In the genomic region with DNA sequence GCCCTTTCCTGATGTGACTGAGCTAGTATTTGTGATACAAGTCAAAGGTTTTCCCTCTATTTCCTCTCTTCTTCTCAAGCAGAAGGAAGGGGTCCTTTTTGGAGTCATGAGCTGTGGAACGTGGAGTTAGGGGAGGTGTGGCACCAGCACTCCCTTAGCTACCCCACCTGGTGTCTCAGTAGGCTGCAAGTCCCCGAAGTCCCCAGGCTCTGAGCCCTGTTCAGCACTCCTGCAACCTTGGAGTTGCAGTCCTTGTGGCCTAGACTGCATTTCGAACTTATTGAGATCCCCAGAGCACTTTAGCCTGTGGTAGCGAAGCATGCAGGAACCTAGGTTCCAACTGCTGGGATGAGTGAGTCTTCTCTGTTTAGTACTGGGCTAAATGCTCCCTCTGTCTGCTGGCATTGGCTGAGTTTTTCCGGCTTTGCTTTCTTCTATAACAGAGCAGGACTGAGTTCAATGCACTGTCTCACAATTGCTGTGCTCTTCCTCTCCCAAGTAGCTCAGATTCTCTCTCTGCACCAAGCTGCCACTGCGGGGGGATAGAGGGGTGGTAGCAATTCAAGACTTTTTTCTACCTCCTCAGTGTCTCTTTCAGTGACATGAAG, we compare ENCODE assay signal across 3 cellular contexts.
TF ChIP-seq lines count a peak whose summit lies in the region.

No MANE protein-coding gene starts in this region.

TF ChIP-seq in SK-N-SH treated with all-trans-retinoic acid at 6 μM for 48 hours, 23 proteins besides CTCF, POLR2A, EP300 and RAD21 (continues in another document):
- TF ChIP-seq ZFP3 (CRISPR knock-in tag; IDR thresholded peaks at IDR 0.05) (no peak), CREB5 (CRISPR knock-in tag; IDR thresholded peaks at IDR 0.05; ENCODE audit: low read depth) (no peak), TCF4 (CRISPR knock-in tag; IDR thresholded peaks at IDR 0.05; ENCODE audit: borderline replicate concordance) (no peak), CSRNP3 (CRISPR knock-in tag; IDR thresholded peaks at IDR 0.05) (no peak), ZNF70 (CRISPR knock-in tag; IDR thresholded peaks at IDR 0.05) (no peak), ESRRG (CRISPR knock-in tag; IDR thresholded peaks at IDR 0.05) (no peak), CSDC2 (CRISPR knock-in tag; IDR thresholded peaks at IDR 0.05) (no peak), GLIS3 (CRISPR knock-in tag; IDR thresholded peaks at IDR 0.05) (no peak), TSHZ2 (CRISPR knock-in tag; IDR thresholded peaks at IDR 0.05) (no peak), SNAI2 (CRISPR knock-in tag; IDR thresholded peaks at IDR 0.05) (no peak), ISL1 (CRISPR knock-in tag; IDR thresholded peaks at IDR 0.05) (no peak), ZC3H10 (CRISPR knock-in tag; IDR thresholded peaks at IDR 0.05) (no peak), ARNTL (CRISPR knock-in tag; IDR thresholded peaks at IDR 0.05; ENCODE audit: borderline replicate concordance, low read depth) (no peak), ZNF8 (CRISPR knock-in tag; IDR thresholded peaks at IDR 0.05) (no peak), ZFP30 (CRISPR knock-in tag; IDR thresholded peaks at IDR 0.05) (no peak)

TF ChIP-seq in SK-N-SH, 30 proteins besides CTCF, POLR2A, EP300 and RAD21:
- TF ChIP-seq REST (IDR thresholded peaks at IDR 0.05; ENCODE audit: low read depth, low read length) = no peak
- TF ChIP-seq SMC3 (IDR thresholded peaks at IDR 0.05; ENCODE audit: low read depth, low read length) = no peak
- TF ChIP-seq FOXJ3 (CRISPR knock-in tag; IDR thresholded peaks at IDR 0.05) = no peak
- TF ChIP-seq POLR2AphosphoS5 (IDR thresholded peaks at IDR 0.05; ENCODE audit: low read depth, low read length) = no peak
- TF ChIP-seq, protein P1, sequence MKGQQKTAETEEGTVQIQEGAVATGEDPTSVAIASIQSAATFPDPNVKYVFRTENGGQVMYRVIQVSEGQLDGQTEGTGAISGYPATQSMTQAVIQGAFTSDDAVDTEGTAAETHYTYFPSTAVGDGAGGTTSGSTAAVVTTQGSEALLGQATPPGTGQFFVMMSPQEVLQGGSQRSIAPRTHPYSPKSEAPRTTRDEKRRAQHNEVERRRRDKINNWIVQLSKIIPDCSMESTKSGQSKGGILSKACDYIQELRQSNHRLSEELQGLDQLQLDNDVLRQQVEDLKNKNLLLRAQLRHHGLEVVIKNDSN (IDR thresholded peaks at IDR 0.05; ENCODE audit: borderline replicate concordance, low read depth) = no peak
- no peak for TF ChIP-seq RFX5 (IDR thresholded peaks at IDR 0.05; ENCODE audit: low read length)
- no peak for TF ChIP-seq TEAD4 (IDR thresholded peaks at IDR 0.05; ENCODE audit: borderline replicate concordance, insufficient read depth)
- no peak for TF ChIP-seq SIN3A (IDR thresholded peaks at IDR 0.05; ENCODE audit: borderline replicate concordance, low read depth, low read length)
- TF ChIP-seq GABPA (IDR thresholded peaks at IDR 0.05; ENCODE audit: low read depth) = no peak
- TF ChIP-seq MXI1 (IDR thresholded peaks at IDR 0.05; ENCODE audit: low read depth, low read length) = no peak
- TF ChIP-seq YY1 (IDR thresholded peaks at IDR 0.05; ENCODE audit: low read depth) = no peak
- TF ChIP-seq, protein P2, sequence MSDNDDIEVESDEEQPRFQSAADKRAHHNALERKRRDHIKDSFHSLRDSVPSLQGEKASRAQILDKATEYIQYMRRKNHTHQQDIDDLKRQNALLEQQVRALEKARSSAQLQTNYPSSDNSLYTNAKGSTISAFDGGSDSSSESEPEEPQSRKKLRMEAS (IDR thresholded peaks at IDR 0.05; ENCODE audit: low read depth) = no peak
- no peak for TF ChIP-seq RCOR1 (IDR thresholded peaks at IDR 0.05; ENCODE audit: low read length)
- no peak for TF ChIP-seq NFIC (IDR thresholded peaks at IDR 0.05; ENCODE audit: borderline replicate concordance)
- TF ChIP-seq MEF2A (IDR thresholded peaks at IDR 0.05; ENCODE audit: borderline replicate concordance, low read depth) = no peak
- no peak for TF ChIP-seq FOXM1 (IDR thresholded peaks at IDR 0.05; ENCODE audit: low read depth)
- TF ChIP-seq PBX3 (IDR thresholded peaks at IDR 0.05) = no peak

TF ChIP-seq in H1, 55 proteins besides CTCF, POLR2A, EP300 and RAD21:
- TF ChIP-seq ZNF274 (IDR thresholded peaks at IDR 0.05; ENCODE audit: borderline replicate concordance, extremely low read depth, low read length) (no peak), GABPA (IDR thresholded peaks at IDR 0.05; ENCODE audit: borderline replicate concordance, insufficient read depth, low read length) (no peak), BRCA1 (IDR thresholded peaks at IDR 0.05; ENCODE audit: low read depth, low read length) (no peak), CBX5 (IDR thresholded peaks at IDR 0.05; ENCODE audit: low read depth, low read length) (no peak)
